9 cellular contexts compared by ENCODE assay signal in the genomic region with DNA sequence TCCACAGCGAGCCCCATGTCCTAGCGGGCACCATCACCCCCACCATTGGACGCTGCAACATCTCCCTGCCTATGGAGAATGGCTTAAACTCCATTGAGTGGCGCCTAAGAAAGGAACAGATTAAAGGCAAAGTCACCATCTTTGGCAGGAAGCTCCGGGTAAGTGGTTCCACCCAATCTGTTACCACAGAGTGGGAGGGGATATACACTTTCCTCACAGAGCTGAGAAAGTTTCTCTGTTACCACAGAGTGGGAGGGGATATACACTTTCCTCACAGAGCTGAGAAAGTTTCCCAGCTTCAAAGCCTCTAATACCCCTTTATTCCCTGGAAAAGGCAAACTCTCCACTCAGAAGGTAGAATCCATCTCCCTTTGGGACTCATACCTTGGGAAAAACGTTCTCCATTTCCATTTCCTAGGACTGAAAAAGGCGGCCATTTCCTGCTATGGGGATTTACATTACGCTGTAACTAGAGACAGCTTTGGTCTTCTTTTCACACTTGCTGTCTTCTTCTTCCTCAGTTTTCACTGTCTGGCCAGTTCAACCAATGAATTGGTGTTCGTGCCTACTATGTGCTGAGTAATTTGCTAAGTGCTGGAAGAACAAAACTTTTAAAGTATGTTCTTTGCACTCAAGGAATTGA.
DNase-seq lines count a peak whose midpoint lies in the region; ATAC-seq and TF ChIP-seq lines count a peak whose summit lies in the region.
"Had no signal": no experiment of that assay in that cellular context is flagged by ENCODE, and none has a peak within 500 bp of the region (broad histone marks: within the 10 kb centered on the region; RNA-seq: fewer than 3 reads in every experiment).

No MANE protein-coding gene starts in this region.

- no peak for TF ChIP-seq POLR2A in prostate gland (IDR thresholded peaks at IDR 0.05)

- H3K4me1 ChIP-seq in CD4-positive, CD25-positive, alpha-beta regulatory T cell (ENCODE audit: control insufficient read depth, insufficient read depth, low read length, poor library complexity, severe bottlenecking): no peaks in the 10 kb centered on the region
- no peaks in the 10 kb centered on the region for H3K4me1 ChIP-seq in prostate gland (replicated peaks)

- H3K4me3 ChIP-seq in CD4-positive, CD25-positive, alpha-beta regulatory T cell (ENCODE audit: low read depth, low read length): peak overlapping the region; percentile 43
- no peak overlapping the region for H3K4me3 ChIP-seq in prostate gland

- H3K4me1 Mint-ChIP-seq in CD4-positive, CD25-positive, alpha-beta regulatory T cell: peaks cover 0 to 17% (median 0%) of the 10 kb centered on the region in 4 donors
- H3K4me1 Mint-ChIP-seq in activated T-cell treated with anti-CD3 and anti-CD28 coated beads, Interleukin-2, amount 50 U/mL, for 72 hours (ENCODE audit: low read depth): peaks cover 7% of the 10 kb centered on the region

- intact Hi-C loops in sciatic nerve (cut with DNase I): loop anchor here (10.0 kb wide), 1 partner anchor 493 kb away; no protein-coding TSS in a partner anchor
- intact Hi-C loops in prostate gland (cut with DNase I): no loop called here

- H3K27me3 ChIP-seq in CD4-positive, CD25-positive, alpha-beta regulatory T cell (ENCODE audit: control insufficient read depth, insufficient read depth, low read length): no peaks in the 10 kb centered on the region
- no peaks in the 10 kb centered on the region for H3K27me3 ChIP-seq in prostate gland (replicated peaks; ENCODE audit: insufficient read depth)

- peak in 1 of 3 donors; percentile 26 for DNase-seq in CD4-positive, CD25-positive, alpha-beta regulatory T cell
- DNase-seq in activated T-cell treated with anti-CD3 and anti-CD28 coated beads, Interleukin-2, amount 50 U/mL, for 72 hours: peak in 1 of 2 donors; percentile 43
- no peak for DNase-seq in middle frontal gyrus (ENCODE audit: extremely low spot score, low spot score)
- no peak for DNase-seq in ecto neural progenitor cell (ENCODE audit: low spot score)
- no peak for DNase-seq in sciatic nerve (ENCODE audit: low spot score)
- no peak for DNase-seq in prostate gland (ENCODE audit: low spot score)
- DNase-seq: stimulated activated CD4-positive, alpha-beta T cell treated with anti-CD3 and anti-CD28 coated beads, Interleukin-4, amount 100 ng/mL, for 4 hours had no signal

- H3K9me3 ChIP-seq in CD4-positive, CD25-positive, alpha-beta regulatory T cell (ENCODE audit: control insufficient read depth in 2 of 2, low read length in 2 of 2): no peaks in the 10 kb centered on the region
- H3K9me3 ChIP-seq in prostate gland: no peaks in the 10 kb centered on the region

- no peak for ATAC-seq in CD4-positive, CD25-positive, alpha-beta regulatory T cell (ENCODE audit: low read depth in 2 of 2)
- ATAC-seq in GM19395 (IDR thresholded peaks at IDR 0.05; ENCODE audit: unreplicated experiment) (peak; percentile 100), HG03097 (IDR thresholded peaks at IDR 0.05; ENCODE audit: low FRiP score, unreplicated experiment) (peak; percentile 100), sciatic nerve (no peak)
- peak; percentile 62 to 96 for ATAC-seq in activated T-cell treated with anti-CD3 and anti-CD28 coated beads, Interleukin-2, amount 50 U/mL, for 72 hours (replicated peaks in 1 of 2)

- H3K36me3 Mint-ChIP-seq in CD4-positive, CD25-positive, alpha-beta regulatory T cell: peaks cover 3% of the 10 kb centered on the region
- no peaks in the 10 kb centered on the region for H3K36me3 Mint-ChIP-seq in activated T-cell treated with anti-CD3 and anti-CD28 coated beads, Interleukin-2, amount 50 U/mL, for 72 hours (ENCODE audit: insufficient read depth in 2 of 2)

- H3K27ac ChIP-seq in CD4-positive, CD25-positive, alpha-beta regulatory T cell (ENCODE audit: insufficient read depth, low read length, poor library complexity, severe bottlenecking): no peak overlapping the region
- no peak overlapping the region for H3K27ac ChIP-seq in prostate gland

- TF ChIP-seq CTCF in prostate gland (IDR thresholded peaks at IDR 0.05): no peak

- peaks cover 0 to 9% (median 0%) of the 10 kb centered on the region in 7 donors for H3K9me3 Mint-ChIP-seq in CD4-positive, CD25-positive, alpha-beta regulatory T cell
- no peaks in the 10 kb centered on the region for H3K9me3 Mint-ChIP-seq in activated T-cell treated with anti-CD3 and anti-CD28 coated beads, Interleukin-2, amount 50 U/mL, for 72 hours

- WGBS in prostate gland: 88% methylated on average over 9 of the region's 9 CpGs

- peak overlapping the region in 2 of 4 donors; percentile 26 to 48 for H3K4me3 Mint-ChIP-seq in CD4-positive, CD25-positive, alpha-beta regulatory T cell
- H3K4me3 Mint-ChIP-seq in activated T-cell treated with anti-CD3 and anti-CD28 coated beads, Interleukin-2, amount 50 U/mL, for 72 hours: peak overlapping the region in 1 of 2 donors; percentile 67

- peaks cover 8% of the 10 kb centered on the region for H3K27me3 Mint-ChIP-seq in CD4-positive, CD25-positive, alpha-beta regulatory T cell
- no peaks in the 10 kb centered on the region for H3K27me3 Mint-ChIP-seq in activated T-cell treated with anti-CD3 and anti-CD28 coated beads, Interleukin-2, amount 50 U/mL, for 72 hours (ENCODE audit: low read depth)

- H3K27ac Mint-ChIP-seq in CD4-positive, CD25-positive, alpha-beta regulatory T cell: peak overlapping the region in 1 of 3 donors; percentile 68
- H3K27ac Mint-ChIP-seq in activated T-cell treated with anti-CD3 and anti-CD28 coated beads, Interleukin-2, amount 50 U/mL, for 72 hours: no peak overlapping the region

- H3K36me3 ChIP-seq in CD4-positive, CD25-positive, alpha-beta regulatory T cell (ENCODE audit: control insufficient read depth, insufficient read depth, low read length): no peaks in the 10 kb centered on the region
- no peaks in the 10 kb centered on the region for H3K36me3 ChIP-seq in prostate gland

Comparison
In these comparisons a context has a peak if more than half of its experiments do, and no peak if none do; other contexts are left out.
1. ATAC-seq: peak in GM19395 (single experiment), HG03097 (single experiment) and activated T-cell treated with anti-CD3 and anti-CD28 coated beads, Interleukin-2, amount 50 U/mL, for 72 hours (2 of 2); none in CD4-positive, CD25-positive, alpha-beta regulatory T cell (0 of 2) and sciatic nerve (single experiment).